ENCODE assay signal across 1 cellular context in genomic region chr17:35844547-35844946, GRCh38.
TF ChIP-seq lines count a peak whose summit lies in the region.

No MANE protein-coding gene starts in this region.

TF ChIP-seq in HCT116, 20 proteins besides CTCF, POLR2A, EP300 and RAD21:
- no peak for TF ChIP-seq YY1 (IDR thresholded peaks at IDR 0.05; ENCODE audit: extremely low read depth, insufficient replicate concordance, low read depth, low read length)
- TF ChIP-seq EZH2 (IDR thresholded peaks at IDR 0.05), result no peak
- no peak for TF ChIP-seq SIN3A (IDR thresholded peaks at IDR 0.05; ENCODE audit: low read depth)
- no peak for TF ChIP-seq REST (IDR thresholded peaks at IDR 0.05; ENCODE audit: low read depth)
- no peak for TF ChIP-seq TCF7L2 (IDR thresholded peaks at IDR 0.05; ENCODE audit: borderline replicate concordance, extremely low read depth, insufficient read depth, insufficient read length)
- no peak for TF ChIP-seq CEBPB (IDR thresholded peaks at IDR 0.05; ENCODE audit: low read depth)
